ENCODE assay signal across 8 cellular contexts in genomic region chr20:1325173-1326030, GRCh38. TPM values are rescaled to one million over a fixed set of nuclear protein-coding genes. Genes with fewer than 3 reads are reported as not detected.
DNase-seq lines count a peak whose midpoint lies in the region; ATAC-seq and TF ChIP-seq lines count a peak whose summit lies in the region.

No MANE protein-coding gene starts in this region.

- DNase-seq in ELR (ENCODE audit: low read depth) (peak; percentile 96), H4 (ENCODE audit: low spot score) (peak; percentile 96), LoVo (ENCODE audit: low spot score) (peak; percentile 98), RPMI8226 (peak; percentile 98), fibroblast of pulmonary artery (ENCODE audit: low read depth) (peak; percentile 99), natural killer cell (peak; percentile 98)
- DNase-seq in activated T-helper 2 cell treated with anti-CD3 and anti-CD28 coated beads, Interferon-gamma antibody, Interleukin-2, Interleukin-4, amounts not matched to agents 10 μg/mL and 5 μg/mL and 100 μg/mL, durations not matched to agents 14 hours and 24 hours and 36 hours (ENCODE audit: low spot score), result peak; percentile 98
- peak; percentile 96 to 99 (median 98) for DNase-seq in stimulated activated naive CD4-positive, alpha-beta T cell (lab: John Stamatoyannopoulos, UW)

- no peak overlapping the region for H3K27ac Mint-ChIP-seq in activated T-helper 2 cell treated with anti-CD3 and anti-CD28 coated beads, Interferon-gamma antibody, Interleukin-2, Interleukin-4, amounts not matched to agents 10 μg/mL and 5 μg/mL and 100 μg/mL, durations not matched to agents 14 hours and 24 hours and 36 hours
- no peak overlapping the region for H3K27ac Mint-ChIP-seq in natural killer cell

- peaks cover 20% of the 10 kb centered on the region for H3K36me3 Mint-ChIP-seq in activated T-helper 2 cell treated with anti-CD3 and anti-CD28 coated beads, Interferon-gamma antibody, Interleukin-2, Interleukin-4, amounts not matched to agents 10 μg/mL and 5 μg/mL and 100 μg/mL, durations not matched to agents 14 hours and 24 hours and 36 hours (ENCODE audit: low read depth)
- no peaks in the 10 kb centered on the region for H3K36me3 Mint-ChIP-seq in natural killer cell

- no peak overlapping the region for H3K4me3 Mint-ChIP-seq in activated T-helper 2 cell treated with anti-CD3 and anti-CD28 coated beads, Interferon-gamma antibody, Interleukin-2, Interleukin-4, amounts not matched to agents 10 μg/mL and 5 μg/mL and 100 μg/mL, durations not matched to agents 14 hours and 24 hours and 36 hours (ENCODE audit: low read depth)
- no peak overlapping the region for H3K4me3 Mint-ChIP-seq in natural killer cell

- no peak for TF ChIP-seq CTCF in fibroblast of pulmonary artery (IDR thresholded peaks at IDR 0.05; ENCODE audit: low read length, missing control alignments)
- TF ChIP-seq CTCF in natural killer cell (IDR thresholded peaks at IDR 0.05), result no peak

- no peaks in the 10 kb centered on the region for H3K27me3 Mint-ChIP-seq in activated T-helper 2 cell treated with anti-CD3 and anti-CD28 coated beads, Interferon-gamma antibody, Interleukin-2, Interleukin-4, amounts not matched to agents 10 μg/mL and 5 μg/mL and 100 μg/mL, durations not matched to agents 14 hours and 24 hours and 36 hours (ENCODE audit: low read depth)
- H3K27me3 Mint-ChIP-seq in natural killer cell (ENCODE audit: low read depth in 2 of 2), result peaks cover 10 to 11% of the 10 kb centered on the region in 2 donors

- intact Hi-C loops in activated T-helper 2 cell treated with anti-CD3 and anti-CD28 coated beads, Interferon-gamma antibody, Interleukin-2, Interleukin-4, amounts not matched to agents 10 μg/mL and 5 μg/mL and 100 μg/mL, durations not matched to agents 14 hours and 24 hours and 36 hours (cut with micrococcal nuclease), result loop anchor here (1.0 to 10.0 kb wide), 8 partner anchors 21 to 1145 kb away; partner anchors contain the start of genes FKBP1A, SNRPB and STK35
- intact Hi-C loops in natural killer cell (cut with micrococcal nuclease), result loop anchor here (1.0 kb wide), 2 partner anchors 12 to 68 kb away; partner anchors contain the start of gene FKBP1A

- H3K4me1 Mint-ChIP-seq in activated T-helper 2 cell treated with anti-CD3 and anti-CD28 coated beads, Interferon-gamma antibody, Interleukin-2, Interleukin-4, amounts not matched to agents 10 μg/mL and 5 μg/mL and 100 μg/mL, durations not matched to agents 14 hours and 24 hours and 36 hours (ENCODE audit: low read depth), result peaks cover 31% of the 10 kb centered on the region
- peaks cover 0 to 6% of the 10 kb centered on the region in 2 donors for H3K4me1 Mint-ChIP-seq in natural killer cell

- peaks cover 4% of the 10 kb centered on the region for H3K9me3 Mint-ChIP-seq in activated T-helper 2 cell treated with anti-CD3 and anti-CD28 coated beads, Interferon-gamma antibody, Interleukin-2, Interleukin-4, amounts not matched to agents 10 μg/mL and 5 μg/mL and 100 μg/mL, durations not matched to agents 14 hours and 24 hours and 36 hours
- H3K9me3 Mint-ChIP-seq in natural killer cell, result no peaks in the 10 kb centered on the region

- ATAC-seq in natural killer cell, result peak; percentile 87 to 96 (median 89)

- peak overlapping the region; percentile 75 for H3K4me3 ChIP-seq in fibroblast of pulmonary artery (replicated peaks; ENCODE audit: low read depth, low read length)

RNA-seq across cellular contexts. Expression of gene SDCBP2, which starts 3.5 kb away (rescaled TPM):
- total RNA-seq in H4 (2014; rRNA removed; shearing (Covaris generic)), result 0.29 and 0.56 TPM in 2 replicates
- 3.2 and 4.1 TPM in 2 replicates for total RNA-seq in activated T-helper 2 cell treated with anti-CD3 and anti-CD28 coated beads, Interferon-gamma antibody, Interleukin-2, Interleukin-4, amounts not matched to agents 10 μg/mL and 5 μg/mL and 100 μg/mL, durations not matched to agents 14 hours and 24 hours and 36 hours
- 1 to 10 TPM; 2.0 to 2.7 (median 2.6) TPM for total RNA-seq in natural killer cell

RNA-seq across cellular contexts. Expression of gene SNPH, which starts 59.3 kb away (rescaled TPM):
- total RNA-seq in H4 (2014; rRNA removed; shearing (Covaris generic)), result 0.99 and 1.5 TPM in 2 replicates
- 2.7 and 3.1 TPM in 2 replicates for total RNA-seq in activated T-helper 2 cell treated with anti-CD3 and anti-CD28 coated beads, Interferon-gamma antibody, Interleukin-2, Interleukin-4, amounts not matched to agents 10 μg/mL and 5 μg/mL and 100 μg/mL, durations not matched to agents 14 hours and 24 hours and 36 hours
- 1 to 10 TPM; 3.1 to 5.9 (median 5.8) TPM for total RNA-seq in natural killer cell

Comparison
In these comparisons a context has a peak if more than half of its experiments do, and no peak if none do; other contexts are left out.
1. Peak in every context shown above with its lines: DNase-seq, ATAC-seq and H3K4me3 ChIP-seq.